Comparison of ENCODE assay signal across 18 cellular contexts in the genomic region with DNA sequence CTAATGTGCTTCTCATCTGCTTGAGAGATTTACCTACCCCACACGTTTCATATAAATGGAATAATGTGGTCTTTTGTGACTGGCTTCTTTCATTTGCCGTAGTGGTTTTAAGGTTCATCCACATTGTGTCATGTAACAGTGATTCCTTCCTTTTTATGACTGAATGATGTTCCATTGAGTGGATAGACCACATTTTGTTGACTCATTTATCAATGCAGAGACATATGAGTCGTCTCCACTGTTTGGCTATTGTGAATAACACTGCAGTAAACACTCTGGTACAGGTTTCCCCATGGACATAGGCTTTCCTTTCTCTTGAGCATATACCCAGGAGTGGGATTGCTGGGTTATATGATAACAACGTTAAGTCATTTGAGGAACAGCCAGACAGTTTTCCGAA. TPM values are rescaled to one million over a fixed set of nuclear protein-coding genes. Genes with fewer than 3 reads are reported as not detected.
DNase-seq lines count a peak whose midpoint lies in the region; ATAC-seq and TF ChIP-seq lines count a peak whose summit lies in the region.
"Had no signal": no experiment of that assay in that cellular context is flagged by ENCODE, and none has a peak within 500 bp of the region (broad histone marks: within the 10 kb centered on the region; RNA-seq: fewer than 3 reads in every experiment).

No MANE protein-coding gene starts in this region.

- no peaks in the 10 kb centered on the region for H3K9me3 ChIP-seq in endodermal cell (ENCODE audit: control insufficient read depth, low read length)
- no peaks in the 10 kb centered on the region for H3K9me3 ChIP-seq in A673 (ENCODE audit: low read depth, low read length, poor library complexity, severe bottlenecking)
- H3K9me3 ChIP-seq: BLaER1 treated with 17β-estradiol and CSF1 and Interleukin-3, amounts not matched to agents 10 nM and 100 nM had no signal

- H3K36me3 ChIP-seq in endodermal cell (ENCODE audit: control insufficient read depth, insufficient read depth, low read length): no peaks in the 10 kb centered on the region
- H3K36me3 ChIP-seq in A673 (ENCODE audit: insufficient read depth, low read length, poor library complexity, severe bottlenecking): no peaks in the 10 kb centered on the region
- H3K36me3 ChIP-seq: BLaER1 treated with 17β-estradiol and CSF1 and Interleukin-3, amounts not matched to agents 10 nM and 100 nM had no signal

- no peaks in the 10 kb centered on the region for H3K9me3 Mint-ChIP-seq in activated naive CD4-positive, alpha-beta T cell treated with anti-CD3 and anti-CD28 coated beads, Interleukin-2, amount 50 U/mL, for 72 hours
- no peaks in the 10 kb centered on the region for H3K9me3 Mint-ChIP-seq in endodermal cell
- H3K9me3 Mint-ChIP-seq: CD4-positive, CD25-positive, alpha-beta regulatory T cell; H9 had no signal

- intact Hi-C loops in A673 (cut with micrococcal nuclease; ENCODE audit: unreplicated experiment): no loop called here

- TF ChIP-seq CTCF in endodermal cell (conservative IDR thresholded peaks at IDR 0.05) (no peak), A673 (conservative IDR thresholded peaks at IDR 0.05; ENCODE audit: low read depth, low read length) (no peak)

- H3K27me3 ChIP-seq in endodermal cell (ENCODE audit: control insufficient read depth, insufficient read depth, low read length, poor library complexity, severe bottlenecking) (peaks cover 6% of the 10 kb centered on the region), A673 (replicated peaks; ENCODE audit: insufficient read depth, low read depth, low read length, poor library complexity) (no peaks in the 10 kb centered on the region)
- H3K27me3 ChIP-seq: BLaER1 treated with 17β-estradiol and CSF1 and Interleukin-3, amounts not matched to agents 10 nM and 100 nM had no signal

- no peaks in the 10 kb centered on the region for H3K36me3 Mint-ChIP-seq in activated naive CD4-positive, alpha-beta T cell treated with anti-CD3 and anti-CD28 coated beads, Interleukin-2, amount 50 U/mL, for 72 hours
- no peaks in the 10 kb centered on the region for H3K36me3 Mint-ChIP-seq in endodermal cell (ENCODE audit: low read depth)
- H3K36me3 Mint-ChIP-seq: CD4-positive, CD25-positive, alpha-beta regulatory T cell had no signal

- no TSS peak for BruUV-seq in A673 (replicated peaks; lab: Mats Ljungman, UMichigan)

- H3K4me1 Mint-ChIP-seq in endodermal cell: peaks cover 2% of the 10 kb centered on the region

- DNase-seq in DMS53 (lab: John Stamatoyannopoulos, UW) (peak; percentile 31), DMS53 treated with DMSO at 0.1 percent for 48 hours (lab: John Stamatoyannopoulos, UW; ENCODE audit: unreplicated experiment) (no peak), endodermal cell (peak; percentile 16), renal cortical epithelial cell (ENCODE audit: low read depth) (peak; percentile 28), NCI-H1092 treated with DMSO at 0.1 percent for 48 hours (lab: John Stamatoyannopoulos, UW) (no peak), A673 (ENCODE audit: low spot score) (no peak)
- no peak for DNase-seq in activated naive CD4-positive, alpha-beta T cell treated with anti-CD3 and anti-CD28 coated beads, Interleukin-2, amount 50 U/mL, for 72 hours (ENCODE audit: low spot score in 2 of 2)
- no peak for DNase-seq in activated naive CD4-positive, alpha-beta T cell treated with anti-CD3 and anti-CD28 coated beads, Interleukin-2, amount 50 U/mL, for 16 hours
- DNase-seq: AML-193; CD4-positive, CD25-positive, alpha-beta regulatory T cell; DMS79; GOT3; H9 had no signal

- H3K27ac Mint-ChIP-seq in activated naive CD4-positive, alpha-beta T cell treated with anti-CD3 and anti-CD28 coated beads, Interleukin-2, amount 50 U/mL, for 72 hours: no peak overlapping the region
- H3K27ac Mint-ChIP-seq in endodermal cell: no peak overlapping the region
- H3K27ac Mint-ChIP-seq: CD4-positive, CD25-positive, alpha-beta regulatory T cell had no signal

- no peak overlapping the region for H3K4me3 Mint-ChIP-seq in endodermal cell
- H3K4me3 Mint-ChIP-seq: CD4-positive, CD25-positive, alpha-beta regulatory T cell; H9 had no signal

- H3K4me1 ChIP-seq in endodermal cell (ENCODE audit: control insufficient read depth, insufficient read depth, low read length) (no peaks in the 10 kb centered on the region), A673 (ENCODE audit: insufficient read depth, low read length, poor library complexity, severe bottlenecking) (no peaks in the 10 kb centered on the region)

- no peak overlapping the region for H3K9ac ChIP-seq in endodermal cell (ENCODE audit: extremely low read depth, low read length, poor library complexity, severe bottlenecking)
- H3K9ac ChIP-seq: BLaER1 treated with 17β-estradiol and CSF1 and Interleukin-3, amounts not matched to agents 10 nM and 100 nM had no signal

- CTCF ChIA-PET in A673 (lab: Charles Lee): no interaction called here

- 89 to 92% methylated on average over 2 to 5 of the region's 5 CpGs for WGBS in endodermal cell (ENCODE audit: insufficient coverage in 1 of 2, insufficient read length in 1 of 2), 2 experiments

- peak; percentile 41 to 81 for ATAC-seq in activated naive CD4-positive, alpha-beta T cell treated with anti-CD3 and anti-CD28 coated beads, Interleukin-2, amount 50 U/mL, for 72 hours
- ATAC-seq: GM12878 had no signal

- no peak overlapping the region for H3K27ac ChIP-seq in endodermal cell (ENCODE audit: low read depth, low read length)
- H3K27ac ChIP-seq in A673 (ENCODE audit: low read depth, low read length, poor library complexity, severe bottlenecking): no peak overlapping the region
- H3K27ac ChIP-seq: 22Rv1; BLaER1 treated with 17β-estradiol and CSF1 and Interleukin-3, amounts not matched to agents 10 nM and 100 nM had no signal

- peaks cover 23% of the 10 kb centered on the region for H3K27me3 Mint-ChIP-seq in endodermal cell (ENCODE audit: insufficient read depth)

- H3K4me3 ChIP-seq in endodermal cell (ENCODE audit: low read length) (no peak overlapping the region), A673 (ENCODE audit: low read depth, low read length, poor library complexity, severe bottlenecking) (no peak overlapping the region)
- H3K4me3 ChIP-seq: BLaER1 treated with 17β-estradiol and CSF1 and Interleukin-3, amounts not matched to agents 10 nM and 100 nM; GM12878 had no signal

- POLR2A ChIA-PET in A673 (lab: Charles Lee; ENCODE audit: low non-redundant PET): no interaction called here

RNA-seq across cellular contexts. Expression of a gene that starts 2.0 kb away (rescaled TPM):
- total RNA-seq in activated naive CD4-positive, alpha-beta T cell treated with anti-CD3 and anti-CD28 coated beads, Interleukin-2, amount 50 U/mL, for 72 hours: not detected
- total RNA-seq in endodermal cell (not detected), renal cortical epithelial cell (6.1 and 6.4 TPM in 2 replicates), A673 (2021) (not detected in 2 replicates)
- polyA plus RNA-seq in endodermal cell (2013, experiment 1 of 2): not detected
- not detected for polyA plus RNA-seq in endodermal cell (2013, experiment 2 of 2)
- total RNA-seq: CD4-positive, CD25-positive, alpha-beta regulatory T cell; GM12878; HT1080 had no signal
- polyA plus RNA-seq: CD4-positive, CD25-positive, alpha-beta regulatory T cell had no signal

RNA-seq across cellular contexts. Expression of a gene that starts 49.7 kb away (rescaled TPM):
- not detected for total RNA-seq in activated naive CD4-positive, alpha-beta T cell treated with anti-CD3 and anti-CD28 coated beads, Interleukin-2, amount 50 U/mL, for 72 hours
- total RNA-seq in endodermal cell: not detected
- 9.8 TPM for polyA plus RNA-seq in endodermal cell (2013, experiment 1 of 2)
- polyA plus RNA-seq in endodermal cell (2013, experiment 2 of 2): 7.0 TPM
- total RNA-seq in renal cortical epithelial cell: 0.35 TPM in 1 of 2 replicates, not detected in the other
- total RNA-seq in A673 (2021): 2.3 and 2.9 TPM in 2 replicates
- total RNA-seq: CD4-positive, CD25-positive, alpha-beta regulatory T cell; G401; GM12878; H9; HT1080 had no signal
- polyA plus RNA-seq: GM12878 had no signal

RNA-seq across cellular contexts. Expression of a gene that starts 50.1 kb away (rescaled TPM):
- total RNA-seq in activated naive CD4-positive, alpha-beta T cell treated with anti-CD3 and anti-CD28 coated beads, Interleukin-2, amount 50 U/mL, for 72 hours: not detected
- total RNA-seq in endodermal cell (under 1 TPM; 0.31 to 0.35 TPM), renal cortical epithelial cell (0.75 and 1.0 TPM in 2 replicates), A673 (2021) (2.2 and 2.3 TPM in 2 replicates)
- 5.0 TPM for polyA plus RNA-seq in endodermal cell (2013, experiment 1 of 2)
- polyA plus RNA-seq in endodermal cell (2013, experiment 2 of 2): 3.0 TPM
- total RNA-seq: CD4-positive, CD25-positive, alpha-beta regulatory T cell; HT1080 had no signal

Comparison
In these comparisons a context has a peak if more than half of its experiments do, and no peak if none do; other contexts are left out.
1. DNase-seq: peak in DMS53 (single experiment), endodermal cell (single experiment) and renal cortical epithelial cell (single experiment); none in DMS53 treated with DMSO at 0.1 percent for 48 hours (single experiment), activated naive CD4-positive, alpha-beta T cell treated with anti-CD3 and anti-CD28 coated beads, Interleukin-2, amount 50 U/mL, for 72 hours (0 of 2), activated naive CD4-positive, alpha-beta T cell treated with anti-CD3 and anti-CD28 coated beads, Interleukin-2, amount 50 U/mL, for 16 hours (single experiment), NCI-H1092 treated with DMSO at 0.1 percent for 48 hours (single experiment) and A673 (single experiment).